8 cellular contexts compared by ENCODE assay signal in genomic region chr14:54487771-54488170, GRCh38. TPM values are rescaled to one million over a fixed set of nuclear protein-coding genes. Genes with fewer than 3 reads are reported as not detected.
DNase-seq lines count a peak whose midpoint lies in the region; ATAC-seq, FAIRE-seq and TF ChIP-seq lines count a peak whose summit lies in the region.

No MANE protein-coding gene starts in this region.

- peak overlapping the region; percentile 98 for H3K27ac ChIP-seq in mesenchymal stem cell (ENCODE audit: low read length, poor library complexity, severe bottlenecking)

- ATAC-seq in GM21381 (IDR thresholded peaks at IDR 0.05; ENCODE audit: unreplicated experiment), result no peak

- H2BK12ac ChIP-seq in mesenchymal stem cell (ENCODE audit: low read length in 2 of 2), result no peak overlapping the region

- peak overlapping the region; percentile 99 for H3K9ac ChIP-seq in mesenchymal stem cell (ENCODE audit: low read length)

- no peaks in the 10 kb centered on the region for H3K79me1 ChIP-seq in mesenchymal stem cell (replicated peaks; ENCODE audit: low read length, poor library complexity, severe bottlenecking)

- H3K4ac ChIP-seq in mesenchymal stem cell (ENCODE audit: low read depth in 1 of 2, low read length in 2 of 2), result no peak overlapping the region

- no peak overlapping the region for H4K8ac ChIP-seq in mesenchymal stem cell (ENCODE audit: low read length)

- H4K91ac ChIP-seq in mesenchymal stem cell (ENCODE audit: low read length), result no peak overlapping the region

- peaks cover 7% of the 10 kb centered on the region for H3K4me1 ChIP-seq in mesenchymal stem cell (ENCODE audit: control insufficient read depth, insufficient read depth, low read depth, low read length)

- H3K9me3 ChIP-seq in mesenchymal stem cell (ENCODE audit: control insufficient read depth, low read length), result no peaks in the 10 kb centered on the region

- no peak overlapping the region for H3K14ac ChIP-seq in mesenchymal stem cell (ENCODE audit: low read length in 2 of 2)

- peak overlapping the region; percentile 99 for H2AK5ac ChIP-seq in mesenchymal stem cell (ENCODE audit: low read length, severe bottlenecking)

- no peak overlapping the region for H2BK5ac ChIP-seq in mesenchymal stem cell (ENCODE audit: low read depth, low read length, poor library complexity, severe bottlenecking)

- no peak overlapping the region for H2AFZ ChIP-seq in mesenchymal stem cell (ENCODE audit: low read depth, low read length)

- no peak overlapping the region for H2BK120ac ChIP-seq in mesenchymal stem cell (ENCODE audit: low read depth, low read length)

- no peak overlapping the region for H2BK15ac ChIP-seq in mesenchymal stem cell (ENCODE audit: low read depth, poor library complexity, severe bottlenecking)

- H3K27me3 ChIP-seq in mesenchymal stem cell (ENCODE audit: control insufficient read depth in 1 of 2, insufficient read depth in 1 of 2, low read length in 2 of 2), result no peaks in the 10 kb centered on the region

- H3K36me3 ChIP-seq in mesenchymal stem cell (ENCODE audit: control insufficient read depth in 1 of 2, insufficient read depth in 2 of 2, low read depth in 1 of 2, low read length in 2 of 2), result peaks cover 7 to 12% of the 10 kb centered on the region in 2 experiments

- DNase-seq in DMS79 treated with DMSO at 0.1 percent for 48 hours (lab: John Stamatoyannopoulos, UW) (peak; percentile 54), DMS79 (lab: John Stamatoyannopoulos, UW) (no peak), NCI-H446 (lab: John Stamatoyannopoulos, UW) (peak; percentile 20 to 34), choroid plexus epithelial cell (ENCODE audit: low read depth) (peak; percentile 73), mesenchymal stem cell (peak; percentile 68), urothelium cell line (ENCODE audit: low spot score) (peak; percentile 70)
- no peak for DNase-seq in activated CD4-positive, CD25-positive, alpha-beta regulatory T cell treated with anti-CD3 and anti-CD28 coated beads, Interleukin-2, amount 50 U/mL, for 72 hours

- 43% methylated on average over 4 of the region's 4 CpGs for WGBS in mesenchymal stem cell

- no peak for FAIRE-seq in urothelium cell line (lab: Jason Lieb, UNC)

- peak overlapping the region; percentile 65 for H3K4me2 ChIP-seq in mesenchymal stem cell (ENCODE audit: low read length, poor library complexity, severe bottlenecking)

- H3K23ac ChIP-seq in mesenchymal stem cell (ENCODE audit: low read length in 2 of 2), result no peak overlapping the region

- H3K4me3 ChIP-seq in choroid plexus epithelial cell (ENCODE audit: low read depth, low read length) (peak overlapping the region; percentile 92), mesenchymal stem cell (ENCODE audit: insufficient read depth in 1 of 2, low read depth in 1 of 2, low read length in 2 of 2) (peak overlapping the region in 1 of 2 experiments; percentile 99)

- no peak for TF ChIP-seq CTCF in choroid plexus epithelial cell (conservative IDR thresholded peaks at IDR 0.05; ENCODE audit: low read depth, low read length)

- no peak overlapping the region for H3K18ac ChIP-seq in mesenchymal stem cell (ENCODE audit: low read depth in 1 of 2, low read length in 2 of 2)

RNA-seq across cellular contexts. Expression of gene GMFB, which starts 1.0 kb away (rescaled TPM):
- 44.1 TPM for polyA plus RNA-seq in mesenchymal stem cell (2013, experiment 1 of 2)
- 45.1 TPM for polyA plus RNA-seq in mesenchymal stem cell (2013, experiment 2 of 2)

RNA-seq across cellular contexts. Expression of gene CGRRF1, which starts 21.9 kb away (rescaled TPM):
- 13.6 TPM for polyA plus RNA-seq in mesenchymal stem cell (2013, experiment 1 of 2)
- 14.4 TPM for polyA plus RNA-seq in mesenchymal stem cell (2013, experiment 2 of 2)

RNA-seq across cellular contexts. Expression of gene CNIH1, which starts 46.6 kb away (rescaled TPM):
- polyA plus RNA-seq in mesenchymal stem cell (2013, experiment 1 of 2), result 195 TPM
- polyA plus RNA-seq in mesenchymal stem cell (2013, experiment 2 of 2), result 199 TPM

Comparison
In these comparisons a context has a peak if more than half of its experiments do, and no peak if none do; other contexts are left out.
1. DNase-seq: peak in DMS79 treated with DMSO at 0.1 percent for 48 hours (single experiment), NCI-H446 (2 of 2), choroid plexus epithelial cell (single experiment), mesenchymal stem cell (single experiment) and urothelium cell line (single experiment); none in DMS79 (single experiment) and activated CD4-positive, CD25-positive, alpha-beta regulatory T cell treated with anti-CD3 and anti-CD28 coated beads, Interleukin-2, amount 50 U/mL, for 72 hours (single experiment).